22 cellular contexts compared by ENCODE assay signal in genomic region chr3:11542551-11542950, GRCh38.
DNase-seq lines count a peak whose midpoint lies in the region; TF ChIP-seq lines count a peak whose summit lies in the region.
"Had no signal": no experiment of that assay in that cellular context is flagged by ENCODE, and none has a peak within 500 bp of the region (broad histone marks: within the 10 kb centered on the region; RNA-seq: fewer than 3 reads in every experiment).

No MANE protein-coding gene starts in this region.

- H3K27ac ChIP-seq in right atrium auricular region: no peak overlapping the region
- H3K27ac ChIP-seq in sigmoid colon: no peak overlapping the region
- no peak overlapping the region for H3K27ac ChIP-seq in PC-9
- H3K27ac ChIP-seq in H9 (ENCODE audit: insufficient read length, low read depth, low read length): no peak overlapping the region
- H3K27ac ChIP-seq: BLaER1, GM23248, Peyer's patch had no signal

- H3K4me3 ChIP-seq in right atrium auricular region (no peak overlapping the region), sigmoid colon (no peak overlapping the region), PC-9 (no peak overlapping the region)
- H3K4me3 ChIP-seq: BLaER1, GM23248, MG63, Peyer's patch had no signal

- H3K79me2 ChIP-seq in PC-9 (ENCODE audit: low read depth) (no peaks in the 10 kb centered on the region), H9 (ENCODE audit: insufficient read depth, low read length) (no peaks in the 10 kb centered on the region)

- no peaks in the 10 kb centered on the region for H3K27me3 Mint-ChIP-seq in dendritic cell treated with granulocyte-macrophage colony-stimulating factor and Interleukin-4, amounts not matched to agents 40 ng/mL and 50 ng/mL, for 4 days
- H3K27me3 Mint-ChIP-seq in H9 (ENCODE audit: low read depth): no peaks in the 10 kb centered on the region
- H3K27me3 Mint-ChIP-seq: IgD-negative memory B cell had no signal

- peak overlapping the region; percentile 79 for H3K27ac Mint-ChIP-seq in dendritic cell treated with granulocyte-macrophage colony-stimulating factor and Interleukin-4, amounts not matched to agents 40 ng/mL and 50 ng/mL, for 4 days
- H3K27ac Mint-ChIP-seq in H9: no peak overlapping the region
- H3K27ac Mint-ChIP-seq: CD8-positive, alpha-beta T cell; IgD-negative memory B cell had no signal

- H4K20me1 ChIP-seq in PC-9 (ENCODE audit: insufficient read depth): 0 out of 2 replicates have a peak, but pooled peaks cover 9% of the 10 kb centered on the region
- H4K20me1 ChIP-seq in H9 (ENCODE audit: control insufficient read depth, insufficient read depth, insufficient read length): no peaks in the 10 kb centered on the region

- POLR2A ChIA-PET in PC-9 (lab: Charles Lee; ENCODE audit: unreplicated experiment): interaction anchor here (0.6 kb wide), 1 partner anchor 107 kb away, joined by 3 read pairs; no protein-coding TSS in a partner anchor

- H3F3A ChIP-seq in PC-9 (ENCODE audit: insufficient read depth, low read depth): peaks cover 3% of the 10 kb centered on the region; the same call in 1 of the 2 replicates

- WGBS in sigmoid colon, 2 donors: 94% methylated on average over 7 of the region's 7 CpGs
- no CpG with 5 or more reads among the region's 7 CpGs for WGBS in H9 (ENCODE audit: extremely low coverage, insufficient read length, low lambda C conversion rate)

- no peak overlapping the region for H4K91ac ChIP-seq in H9 (ENCODE audit: insufficient read length, low read depth, low read length)

- no peak overlapping the region; the same call in 1 of the 2 replicates for H3K14ac ChIP-seq in H9 (ENCODE audit: insufficient read depth, low read length)

- H3K9me3 ChIP-seq in right atrium auricular region (no peaks in the 10 kb centered on the region), sigmoid colon (no peaks in the 10 kb centered on the region), PC-9 (ENCODE audit: insufficient read depth, low read depth) (no peaks in the 10 kb centered on the region), H9 (ENCODE audit: control insufficient read depth, low read depth, low read length) (no peaks in the 10 kb centered on the region)
- H3K9me3 ChIP-seq: BLaER1, MG63, Peyer's patch had no signal

- no peaks in the 10 kb centered on the region for H3K79me1 ChIP-seq in H9 (ENCODE audit: insufficient read depth, low read depth, low read length, poor library complexity, severe bottlenecking)

- peaks cover 70% of the 10 kb centered on the region for H3K4me1 Mint-ChIP-seq in dendritic cell treated with granulocyte-macrophage colony-stimulating factor and Interleukin-4, amounts not matched to agents 40 ng/mL and 50 ng/mL, for 4 days (ENCODE audit: low read depth)
- H3K4me1 Mint-ChIP-seq in H9: peaks cover 3 to 6% of the 10 kb centered on the region in 2 experiments; a peak in 3 of 4 replicates

- H2BK20ac ChIP-seq in H9 (ENCODE audit: low read depth, low read length, poor library complexity, severe bottlenecking): no peak overlapping the region

- no TSS peak for BruUV-seq in PC-9 (replicated peaks; lab: Mats Ljungman, UMichigan)

- peak; percentile 24 for DNase-seq in cardiac septum (ENCODE audit: low spot score)
- no peak for DNase-seq in right atrium auricular region (ENCODE audit: low spot score)
- peak; percentile 53 for DNase-seq in sigmoid colon
- DNase-seq in PC-9: no peak
- DNase-seq in H9: no peak
- no peak for DNase-seq in stimulated activated CD4-positive, alpha-beta T cell treated with anti-CD3 and anti-CD28 coated beads, Interleukin-4, amount 100 ng/mL, for 1 hour
- DNase-seq: Calu3; CD8-positive, alpha-beta T cell; GF-D8; GM23248; Karpas-422; MG63; NCI-H1048; NCI-H1436; NCI-H1930; NCI-H226; NCI-H524 treated with DMSO at 0.1 percent for 48 hours; SIG-M5 had no signal

- H3K18ac ChIP-seq in H9 (ENCODE audit: insufficient read length, low read depth, low read length): no peak overlapping the region

- H3K4me3 Mint-ChIP-seq in dendritic cell treated with granulocyte-macrophage colony-stimulating factor and Interleukin-4, amounts not matched to agents 40 ng/mL and 50 ng/mL, for 4 days: no peak overlapping the region
- H3K4me3 Mint-ChIP-seq in H9: no peak overlapping the region
- H3K4me3 Mint-ChIP-seq: CD8-positive, alpha-beta T cell; IgD-negative memory B cell had no signal

- H3K27me3 ChIP-seq in right atrium auricular region (no peaks in the 10 kb centered on the region), sigmoid colon (no peaks in the 10 kb centered on the region), PC-9 (ENCODE audit: insufficient read depth, low read depth) (no peaks in the 10 kb centered on the region), H9 (ENCODE audit: insufficient read depth, low read length) (no peaks in the 10 kb centered on the region)
- H3K27me3 ChIP-seq: BLaER1, MG63, Peyer's patch had no signal

- H3K36me3 ChIP-seq in right atrium auricular region (no peaks in the 10 kb centered on the region), sigmoid colon (no peaks in the 10 kb centered on the region), PC-9 (ENCODE audit: low read depth) (no peaks in the 10 kb centered on the region)
- H3K36me3 ChIP-seq: BLaER1, MG63, Peyer's patch had no signal

- H3K9ac ChIP-seq in H9 (ENCODE audit: extremely low read depth, insufficient read length, low read length): no peak overlapping the region
- H3K9ac ChIP-seq: BLaER1, GM23248 had no signal

- intact Hi-C loops in cardiac septum (cut with DNase I): no loop called here
- intact Hi-C loops in dendritic cell treated with granulocyte-macrophage colony-stimulating factor and Interleukin-4, amounts not matched to agents 40 ng/mL and 50 ng/mL, for 4 days (cut with micrococcal nuclease): no loop called here
- intact Hi-C loops in sigmoid colon (cut with DNase I): no loop called here
- intact Hi-C loops in PC-9 (cut with micrococcal nuclease; ENCODE audit: unreplicated experiment): no loop called here

- H2AK5ac ChIP-seq in H9 (ENCODE audit: insufficient read length, low read length): no peak overlapping the region

- no peak overlapping the region for H3K4ac ChIP-seq in H9 (ENCODE audit: low read depth, low read length)

- no peaks in the 10 kb centered on the region for H3K9me2 ChIP-seq in PC-9 (ENCODE audit: insufficient read depth)

- H4K8ac ChIP-seq in H9 (replicated peaks; ENCODE audit: insufficient read length, low read depth, low read length): no peak overlapping the region

- no peak overlapping the region for H4K5ac ChIP-seq in H9 (ENCODE audit: insufficient read length, low read depth, low read length)

- H3T11ph ChIP-seq in H9 (ENCODE audit: low read length): no peak overlapping the region

- no peak for TF ChIP-seq POLR2A in sigmoid colon (IDR thresholded peaks at IDR 0.05)

- H3K4me2 ChIP-seq in PC-9 (no peak overlapping the region), H9 (ENCODE audit: insufficient read depth, insufficient read length, low read length) (no peak overlapping the region)
- H3K4me2 ChIP-seq: BLaER1 had no signal

- H2BK12ac ChIP-seq in H9 (ENCODE audit: insufficient read length, low read depth, low read length): no peak overlapping the region

- H3K23ac ChIP-seq in H9 (ENCODE audit: insufficient read length, low read depth, low read length): no peak overlapping the region

- H3K4me1 ChIP-seq in right atrium auricular region: peaks cover 0 to 20% of the 10 kb centered on the region in 2 donors
- peaks cover 0 to 16% (median 5%) of the 10 kb centered on the region in 4 donors for H3K4me1 ChIP-seq in sigmoid colon
- no peaks in the 10 kb centered on the region for H3K4me1 ChIP-seq in PC-9 (replicated peaks; ENCODE audit: insufficient read depth)
- no peaks in the 10 kb centered on the region for H3K4me1 ChIP-seq in H9 (ENCODE audit: insufficient read depth, low read length)
- H3K4me1 ChIP-seq: Peyer's patch had no signal

- CTCF ChIA-PET in PC-9 (lab: Charles Lee): no interaction called here

- H2AFZ ChIP-seq in PC-9 (no peak overlapping the region), H9 (ENCODE audit: low read length) (no peak overlapping the region)
- H2AFZ ChIP-seq: GM23248 had no signal

- no peak overlapping the region for H2BK15ac ChIP-seq in H9 (ENCODE audit: low read depth, low read length)

- H2BK120ac ChIP-seq in H9 (ENCODE audit: low read depth, low read length, poor library complexity, severe bottlenecking): no peak overlapping the region

- TF ChIP-seq EP300 in sigmoid colon (IDR thresholded peaks at IDR 0.05): no peak

- H3K23me2 ChIP-seq in H9 (ENCODE audit: insufficient read length, low read depth, low read length, poor library complexity, severe bottlenecking): no peaks in the 10 kb centered on the region

- peaks cover 12% of the 10 kb centered on the region for H3K9me3 Mint-ChIP-seq in dendritic cell treated with granulocyte-macrophage colony-stimulating factor and Interleukin-4, amounts not matched to agents 40 ng/mL and 50 ng/mL, for 4 days
- H3K9me3 Mint-ChIP-seq in H9: no peaks in the 10 kb centered on the region
- H3K9me3 Mint-ChIP-seq: CD8-positive, alpha-beta T cell; IgD-negative memory B cell had no signal

- TF ChIP-seq CTCF in right atrium auricular region (IDR thresholded peaks at IDR 0.05): no peak
- TF ChIP-seq CTCF in sigmoid colon (IDR thresholded peaks at IDR 0.05): no peak
- TF ChIP-seq CTCF in PC-9 (conservative IDR thresholded peaks at IDR 0.05): no peak
- TF ChIP-seq CTCF in H9 (conservative IDR thresholded peaks at IDR 0.05): no peak

- H2BK5ac ChIP-seq in H9 (ENCODE audit: insufficient read length, low read length): no peak overlapping the region

- H3K36me3 Mint-ChIP-seq in dendritic cell treated with granulocyte-macrophage colony-stimulating factor and Interleukin-4, amounts not matched to agents 40 ng/mL and 50 ng/mL, for 4 days (ENCODE audit: low read depth): peaks cover 34% of the 10 kb centered on the region
- no peaks in the 10 kb centered on the region; a peak in 1 of 7 replicates for H3K36me3 Mint-ChIP-seq in H9 (ENCODE audit: insufficient read depth in 1 of 3, low read depth in 3 of 3)
- H3K36me3 Mint-ChIP-seq: CD8-positive, alpha-beta T cell had no signal

- no peak overlapping the region for H3K56ac ChIP-seq in H9 (ENCODE audit: insufficient read length, low read depth, low read length)

Comparison
In these comparisons a context has a peak if more than half of its experiments do, and no peak if none do; other contexts are left out.
1. DNase-seq: peak in cardiac septum (single experiment) and sigmoid colon (single experiment); none in right atrium auricular region (single experiment), PC-9 (0 of 2), H9 (single experiment) and stimulated activated CD4-positive, alpha-beta T cell treated with anti-CD3 and anti-CD28 coated beads, Interleukin-4, amount 100 ng/mL, for 1 hour (single experiment).